ENCODE assay signal across 8 cellular contexts in genomic region chr12:69738351-69739286, GRCh38. TPM values are rescaled to one million over a fixed set of nuclear protein-coding genes. Genes with fewer than 3 reads are reported as not detected.
A peak's percentile ranks its signal among the peaks of the same experiment; 100 is the strongest.
DNase-seq lines count a peak whose midpoint lies in the region; ATAC-seq and TF ChIP-seq lines count a peak whose summit lies in the region.

A gene with protein sequence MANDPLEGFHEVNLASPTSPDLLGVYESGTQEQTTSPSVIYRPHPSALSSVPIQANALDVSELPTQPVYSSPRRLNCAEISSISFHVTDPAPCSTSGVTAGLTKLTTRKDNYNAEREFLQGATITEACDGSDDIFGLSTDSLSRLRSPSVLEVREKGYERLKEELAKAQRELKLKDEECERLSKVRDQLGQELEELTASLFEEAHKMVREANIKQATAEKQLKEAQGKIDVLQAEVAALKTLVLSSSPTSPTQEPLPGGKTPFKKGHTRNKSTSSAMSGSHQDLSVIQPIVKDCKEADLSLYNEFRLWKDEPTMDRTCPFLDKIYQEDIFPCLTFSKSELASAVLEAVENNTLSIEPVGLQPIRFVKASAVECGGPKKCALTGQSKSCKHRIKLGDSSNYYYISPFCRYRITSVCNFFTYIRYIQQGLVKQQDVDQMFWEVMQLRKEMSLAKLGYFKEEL (plus strand): TSS chr12:69738860. CDS start chr12:69755409, 16,549 bp downstream.

- no peaks in the 10 kb centered on the region for H3K9me3 Mint-ChIP-seq in chondrocyte (ENCODE audit: low read depth)

- ATAC-seq in GM18909 (IDR thresholded peaks at IDR 0.05; ENCODE audit: poor library complexity, unreplicated experiment) (peak; percentile 87), HG03159 (IDR thresholded peaks at IDR 0.05; ENCODE audit: unreplicated experiment) (peak; percentile 82)

- H3K36me3 Mint-ChIP-seq in chondrocyte (ENCODE audit: low read depth) = no peaks in the 10 kb centered on the region

- peak within 1 kb of the TSS; percentile 63 for H3K4me3 ChIP-seq in AG10803 (ENCODE audit: low read length)

- peaks cover 12% of the 10 kb centered on the region for H3K4me1 Mint-ChIP-seq in chondrocyte (ENCODE audit: low read depth)

- H3K27me3 Mint-ChIP-seq in chondrocyte (ENCODE audit: low read depth) = no peaks in the 10 kb centered on the region

- DNase-seq in AG10803 (ENCODE audit: low read depth) (peak; percentile 54), NCI-H2227 treated with DMSO at 0.1 percent for 48 hours (lab: John Stamatoyannopoulos, UW) (peak; percentile 90), chondrocyte (ENCODE audit: low spot score) (peak; percentile 82), kidney tubule cell (ENCODE audit: low spot score) (peak; percentile 90)
- peak; percentile 93 for DNase-seq in activated CD4-positive, CD25-positive, alpha-beta regulatory T cell treated with anti-CD3 and anti-CD28 coated beads, Interleukin-2, amount 50 U/mL, for 72 hours
- DNase-seq in stimulated activated CD4-positive, alpha-beta T cell treated with anti-CD3 and anti-CD28 coated beads, Interleukin-1b, Interleukin-23, amount 100 ng/mL, for 4 hours (ENCODE audit: low read depth in 2 of 2) = peak; percentile 93 to 97

- peak within 1 kb of the TSS; percentile 77 for H3K4me3 Mint-ChIP-seq in chondrocyte (ENCODE audit: unreplicated experiment)

- H3K27ac Mint-ChIP-seq in chondrocyte (ENCODE audit: unreplicated experiment) = peak within 1 kb of the TSS; percentile 37

- TF ChIP-seq CTCF in AG10803 (conservative IDR thresholded peaks at IDR 0.05; ENCODE audit: low read length) (no peak; the same call in 1 of the 2 replicates), chondrocyte (IDR thresholded peaks at IDR 0.05) (peak; percentile 82)

RNA-seq across cellular contexts. Expression of the gene that starts here (rescaled TPM):
- total RNA-seq in chondrocyte = 13.9 to 15.6 TPM (median 13.9 TPM) in 3 replicates

Comparison
In these comparisons a context has a peak if more than half of its experiments do, and no peak if none do; other contexts are left out.
1. Peak in every context shown above with its lines: DNase-seq, ATAC-seq and H3K4me3 ChIP-seq.